ENCODE assay signal across 17 cellular contexts in genomic region chr1:30982431-30982830, GRCh38.
DNase-seq lines count a peak whose midpoint lies in the region; ATAC-seq and TF ChIP-seq lines count a peak whose summit lies in the region.
"Had no signal": no experiment of that assay in that cellular context is flagged by ENCODE, and none has a peak within 500 bp of the region (broad histone marks: within the 10 kb centered on the region; RNA-seq: fewer than 3 reads in every experiment).

No MANE protein-coding gene starts in this region.

- H3K4me3 Mint-ChIP-seq in activated T-helper 17 cell treated with anti-CD3 and anti-CD28 coated beads, Interleukin-2, amount 50 U/mL, for 72 hours: no peak overlapping the region
- no peak overlapping the region for H3K4me3 Mint-ChIP-seq in nephron
- H3K4me3 Mint-ChIP-seq: type B pancreatic cell had no signal

- H4K20me1 ChIP-seq in Karpas-422 (ENCODE audit: insufficient read depth, low read depth, low read length): peaks cover 20% of the 10 kb centered on the region

- H3K4me2 ChIP-seq in Karpas-422 (ENCODE audit: low read depth, low read length, poor library complexity, severe bottlenecking): no peak overlapping the region

- H3K9me3 Mint-ChIP-seq in activated T-helper 17 cell treated with anti-CD3 and anti-CD28 coated beads, Interleukin-2, amount 50 U/mL, for 72 hours: no peaks in the 10 kb centered on the region
- H3K9me3 Mint-ChIP-seq in nephron: no peaks in the 10 kb centered on the region
- H3K9me3 Mint-ChIP-seq: type B pancreatic cell had no signal

- H3K27me3 ChIP-seq in cardiac muscle cell (no peaks in the 10 kb centered on the region), tibial artery (no peaks in the 10 kb centered on the region), ascending aorta (no peaks in the 10 kb centered on the region), Karpas-422 (ENCODE audit: low read length) (no peaks in the 10 kb centered on the region)

- H3K27ac Mint-ChIP-seq in activated T-helper 17 cell treated with anti-CD3 and anti-CD28 coated beads, Interleukin-2, amount 50 U/mL, for 72 hours: peak overlapping the region; percentile 38
- peak overlapping the region; percentile 33 to 80 (median 57) for H3K27ac Mint-ChIP-seq in nephron
- H3K27ac Mint-ChIP-seq: type B pancreatic cell had no signal

- H3K9ac ChIP-seq in Karpas-422 (ENCODE audit: low read length): no peak overlapping the region

- H3K4me1 ChIP-seq in cardiac muscle cell (ENCODE audit: low read depth): peaks cover 30% of the 10 kb centered on the region
- peaks cover 0 to 65% (median 31%) of the 10 kb centered on the region in 4 donors for H3K4me1 ChIP-seq in tibial artery
- H3K4me1 ChIP-seq in ascending aorta: peaks cover 4 to 25% of the 10 kb centered on the region in 2 donors
- H3K4me1 ChIP-seq in Karpas-422 (ENCODE audit: low read length): peaks cover 9% of the 10 kb centered on the region

- no peak for ATAC-seq in Right ventricle myocardium superior (ENCODE audit: poor library complexity)
- ATAC-seq in activated T-helper 17 cell treated with anti-CD3 and anti-CD28 coated beads, Interleukin-2, amount 50 U/mL, for 72 hours (replicated peaks): no peak

- TF ChIP-seq CTCF in cardiac muscle cell (IDR thresholded peaks at IDR 0.05; ENCODE audit: low read depth, low read length) (no peak), nephron (IDR thresholded peaks at IDR 0.05; ENCODE audit: unreplicated experiment in 3 of 3) (no peak), tibial artery (IDR thresholded peaks at IDR 0.05) (no peak), ascending aorta (IDR thresholded peaks at IDR 0.05) (no peak)

- H3K36me3 ChIP-seq in cardiac muscle cell (peaks cover 24% of the 10 kb centered on the region), tibial artery (peaks cover 15 to 23% (median 19%) of the 10 kb centered on the region in 3 donors), ascending aorta (peaks cover 13 to 24% of the 10 kb centered on the region in 2 donors), Karpas-422 (ENCODE audit: insufficient read depth, low read length) (peaks cover 25% of the 10 kb centered on the region; the same call in 1 of the 2 replicates)

- H3K4me3 ChIP-seq in cardiac muscle cell (no peak overlapping the region), tibial artery (peak overlapping the region in 1 of 2 donors; percentile 4), ascending aorta (no peak overlapping the region), Karpas-422 (ENCODE audit: low read length) (no peak overlapping the region)

- H3K27me3 Mint-ChIP-seq in activated T-helper 17 cell treated with anti-CD3 and anti-CD28 coated beads, Interleukin-2, amount 50 U/mL, for 72 hours: no peaks in the 10 kb centered on the region
- H3K27me3 Mint-ChIP-seq in nephron (ENCODE audit: low read depth): no peaks in the 10 kb centered on the region
- H3K27me3 Mint-ChIP-seq: type B pancreatic cell had no signal

- intact Hi-C loops in Right ventricle myocardium superior (cut with DNase I): no loop called here
- intact Hi-C loops in tibial artery (cut with DNase I; ENCODE audit: low total_unique reads): no loop called here
- intact Hi-C loops in ascending aorta (cut with DNase I): no loop called here

- H3K9me3 ChIP-seq in cardiac muscle cell (ENCODE audit: low read depth) (no peaks in the 10 kb centered on the region), tibial artery (no peaks in the 10 kb centered on the region), ascending aorta (no peaks in the 10 kb centered on the region), Karpas-422 (ENCODE audit: low read length) (no peaks in the 10 kb centered on the region)

- DNase-seq in cardiac muscle cell (ENCODE audit: low read depth in 1 of 2, low spot score in 1 of 2) (no peak), Right ventricle myocardium superior (no peak), tibial artery (no peak), ascending aorta (ENCODE audit: low spot score in 2 of 2) (no peak), Karpas-422 (no peak)
- no peak for DNase-seq in stimulated activated CD8-positive, alpha-beta memory T cell treated with anti-CD3 and anti-CD28 coated beads, Interleukin-4, amount 100 ng/mL, for 48 hours
- DNase-seq: activated CD4-positive, alpha-beta T cell treated with anti-CD3 and anti-CD28 coated beads, Interleukin-2, amount 50 U/mL, for 48 hours; central memory CD4-positive, alpha-beta T cell; effector CD8-positive, alpha-beta T cell; glutamatergic neuron; NCI-H187 treated with DMSO at 0.1 percent for 48 hours; NCI-H446 treated with DMSO at 0.1 percent for 48 hours; small intestine; stimulated activated CD4-positive, alpha-beta T cell treated with anti-CD3 and anti-CD28 coated beads, Interleukin-4, amount 100 ng/mL, for 4 hours had no signal

- peaks cover 19% of the 10 kb centered on the region for H3K4me1 Mint-ChIP-seq in activated T-helper 17 cell treated with anti-CD3 and anti-CD28 coated beads, Interleukin-2, amount 50 U/mL, for 72 hours
- peaks cover 82% of the 10 kb centered on the region for H3K4me1 Mint-ChIP-seq in nephron

- peaks cover 99% of the 10 kb centered on the region for H3K36me3 Mint-ChIP-seq in activated T-helper 17 cell treated with anti-CD3 and anti-CD28 coated beads, Interleukin-2, amount 50 U/mL, for 72 hours (ENCODE audit: low read depth)
- peaks cover 59% of the 10 kb centered on the region for H3K36me3 Mint-ChIP-seq in nephron (ENCODE audit: low read depth)

- H2AFZ ChIP-seq in Karpas-422 (ENCODE audit: low read length): no peak overlapping the region

- peak overlapping the region; percentile 19 for H3K27ac ChIP-seq in cardiac muscle cell
- peak overlapping the region; percentile 47 to 59 for H3K27ac ChIP-seq in tibial artery
- no peak overlapping the region for H3K27ac ChIP-seq in ascending aorta
- H3K27ac ChIP-seq in Karpas-422 (ENCODE audit: low read length): no peak overlapping the region

- H3K79me2 ChIP-seq in Karpas-422 (ENCODE audit: low read length): peaks cover 96% of the 10 kb centered on the region

- no peaks in the 10 kb centered on the region for H3K9me2 ChIP-seq in Karpas-422 (replicated peaks; ENCODE audit: insufficient read depth, low read length)

Comparison
In these comparisons a context has a peak if more than half of its experiments do, and no peak if none do; other contexts are left out.
1. H3K27ac ChIP-seq: peak in cardiac muscle cell (single experiment) and tibial artery (2 of 2); none in ascending aorta (0 of 2) and Karpas-422 (single experiment).